Comparison of ENCODE assay signal across 15 cellular contexts in genomic region chr3:196341142-196341541, GRCh38. TPM values are rescaled to one million over a fixed set of nuclear protein-coding genes. Genes with fewer than 3 reads are reported as not detected.
DNase-seq lines count a peak whose midpoint lies in the region; ATAC-seq, FAIRE-seq and TF ChIP-seq lines count a peak whose summit lies in the region.
"Had no signal": no experiment of that assay in that cellular context is flagged by ENCODE, and none has a peak within 500 bp of the region (broad histone marks: within the 10 kb centered on the region; RNA-seq: fewer than 3 reads in every experiment).

No MANE protein-coding gene starts in this region.

- TF ChIP-seq POLR2A in ovary (IDR thresholded peaks at IDR 0.05) = no peak
- no peak for TF ChIP-seq POLR2A in adrenal gland (IDR thresholded peaks at IDR 0.05)

- H3K4me1 ChIP-seq in ovary (ENCODE audit: insufficient read depth) = no peaks in the 10 kb centered on the region
- no peaks in the 10 kb centered on the region for H3K4me1 ChIP-seq in Caco-2
- H3K4me1 ChIP-seq in adrenal gland (replicated peaks in 1 of 2) = no peaks in the 10 kb centered on the region
- H3K4me1 ChIP-seq: colonic mucosa had no signal

- H3K9me3 Mint-ChIP-seq in Caco-2 (ENCODE audit: unreplicated experiment) = peaks cover 10% of the 10 kb centered on the region
- H3K9me3 Mint-ChIP-seq: stimulated activated effector memory CD8-positive, alpha-beta T cell treated with anti-CD3 and anti-CD28 coated beads, Interleukin-12 subunit alpha, Interleukin-12 subunit beta, amount 100 ng/mL, for 72 hours had no signal

- H3K4me1 Mint-ChIP-seq in Caco-2 (ENCODE audit: low read depth, unreplicated experiment) = peaks cover 10% of the 10 kb centered on the region

- no peaks in the 10 kb centered on the region for H3K27me3 Mint-ChIP-seq in Caco-2 (ENCODE audit: insufficient read depth, unreplicated experiment)

- H3K36me3 Mint-ChIP-seq in Caco-2 (ENCODE audit: insufficient read depth, unreplicated experiment) = peaks cover 15% of the 10 kb centered on the region

- CTCF ChIA-PET in Caco-2 (lab: Charles Lee) = no interaction called here

- no peaks in the 10 kb centered on the region for H3K9me3 ChIP-seq in ovary
- H3K9me3 ChIP-seq in Caco-2 = no peaks in the 10 kb centered on the region
- no peaks in the 10 kb centered on the region for H3K9me3 ChIP-seq in adrenal gland (replicated peaks in 1 of 3)
- H3K9me3 ChIP-seq: colonic mucosa, neutrophil had no signal

- intact Hi-C loops in ovary (cut with DNase I) = no loop called here
- intact Hi-C loops in Caco-2 (cut with micrococcal nuclease; ENCODE audit: unreplicated experiment) = no loop called here
- intact Hi-C loops in adrenal gland (cut with DNase I) = no loop called here

- POLR2A ChIA-PET in Caco-2 (lab: Charles Lee) = no interaction called here

- H3K36me3 ChIP-seq in bronchial epithelial cell (ENCODE audit: control insufficient read depth, insufficient read depth, low read length) = no peaks in the 10 kb centered on the region
- no peaks in the 10 kb centered on the region for H3K36me3 ChIP-seq in ovary
- no peaks in the 10 kb centered on the region for H3K36me3 ChIP-seq in Caco-2 (ENCODE audit: control insufficient read depth, insufficient read depth, low read length)
- no peaks in the 10 kb centered on the region for H3K36me3 ChIP-seq in adrenal gland (replicated peaks in 1 of 2)
- H3K36me3 ChIP-seq: colonic mucosa, neutrophil had no signal

- no peak overlapping the region for H3K4me3 Mint-ChIP-seq in Caco-2 (ENCODE audit: unreplicated experiment)
- H3K4me3 Mint-ChIP-seq: stimulated activated effector memory CD8-positive, alpha-beta T cell treated with anti-CD3 and anti-CD28 coated beads, Interleukin-12 subunit alpha, Interleukin-12 subunit beta, amount 100 ng/mL, for 72 hours had no signal

- H3K4me3 ChIP-seq in bronchial epithelial cell (ENCODE audit: low read depth, low read length) (no peak overlapping the region), skeletal muscle cell (ENCODE audit: low read depth, low read length) (no peak overlapping the region), ovary (no peak overlapping the region), Caco-2 (ENCODE audit: low read depth, low read length) (no peak overlapping the region), adrenal gland (no peak overlapping the region)
- H3K4me3 ChIP-seq: colonic mucosa had no signal

- TF ChIP-seq CTCF in bronchial epithelial cell (IDR thresholded peaks at IDR 0.05; ENCODE audit: insufficient read depth, low read length, severe bottlenecking) (no peak), ovary (IDR thresholded peaks at IDR 0.05) (no peak), Caco-2 (IDR thresholded peaks at IDR 0.05; ENCODE audit: insufficient read depth in 1 of 2, low read depth in 1 of 2, low read length in 1 of 2, severe bottlenecking in 1 of 2, unreplicated experiment in 1 of 2) (no peak), adrenal gland (IDR thresholded peaks at IDR 0.05) (no peak)

- DNase-seq in GDM1 (lab: John Stamatoyannopoulos, UW) (peak; percentile 10), NCI-H226 (peak; percentile 36), bronchial epithelial cell (ENCODE audit: low read depth) (peak; percentile 60), skeletal muscle cell (ENCODE audit: low read depth) (peak; percentile 43), ovary (no peak), Caco-2 (no peak), adrenal gland (no peak)
- DNase-seq: activated CD4-positive, alpha-beta T cell treated with anti-CD3 and anti-CD28 coated beads for 48 hours; colonic mucosa; DMS 273 treated with DMSO at 0.1 percent for 48 hours; NCI-H1105; NCI-H524 had no signal

- 82 to 86% (median 85%) methylated on average over 7 of the region's 7 CpGs for WGBS in ovary, 3 donors
- 61 to 82% (median 72%) methylated on average over 7 of the region's 7 CpGs for WGBS in adrenal gland, 4 donors

- no TSS peak for BruUV-seq in Caco-2 (replicated peaks; lab: Mats Ljungman, UMichigan)

- H3K27ac ChIP-seq in ovary (no peak overlapping the region), adrenal gland (no peak overlapping the region)
- H3K27ac ChIP-seq: colonic mucosa, neutrophil had no signal

- no peak for FAIRE-seq in bronchial epithelial cell (lab: Jason Lieb, UNC)

- ATAC-seq in GM19324 (IDR thresholded peaks at IDR 0.05; ENCODE audit: low FRiP score, unreplicated experiment) = no peak
- ATAC-seq: stimulated activated effector memory CD8-positive, alpha-beta T cell treated with anti-CD3 and anti-CD28 coated beads, Interleukin-12 subunit alpha, Interleukin-12 subunit beta, amount 100 ng/mL, for 72 hours had no signal

- H3K27me3 ChIP-seq in bronchial epithelial cell (ENCODE audit: control insufficient read depth, insufficient read depth, low read length) (no peaks in the 10 kb centered on the region), ovary (no peaks in the 10 kb centered on the region), Caco-2 (replicated peaks; ENCODE audit: control insufficient read depth, insufficient read depth, low read length) (no peaks in the 10 kb centered on the region), adrenal gland (no peaks in the 10 kb centered on the region)
- H3K27me3 ChIP-seq: colonic mucosa, neutrophil had no signal

- no peak for TF ChIP-seq EP300 in ovary (IDR thresholded peaks at IDR 0.05)

- H3K27ac Mint-ChIP-seq in Caco-2 (ENCODE audit: unreplicated experiment) = no peak overlapping the region
- H3K27ac Mint-ChIP-seq: stimulated activated effector memory CD8-positive, alpha-beta T cell treated with anti-CD3 and anti-CD28 coated beads, Interleukin-12 subunit alpha, Interleukin-12 subunit beta, amount 100 ng/mL, for 72 hours had no signal

RNA-seq across cellular contexts. Expression of gene TM4SF19, which starts 3.0 kb away (rescaled TPM):
- total RNA-seq in bronchial epithelial cell (2.1 and 6.5 TPM in 2 replicates), ovary (1 to 10 TPM in 1 of 7 donors, not detected in 6; 7.3 TPM), Caco-2 (2022) (not detected in 2 replicates), adrenal gland (1 to 10 TPM in 1 of 8 donors, not detected in 7; 1.5 TPM)
- polyA plus RNA-seq in ovary (under 1 TPM in 1 of 2 donors, not detected in 1; 0.70 TPM), adrenal gland (1 to 10 TPM in 1 of 3 donors, under 1 TPM in 1, not detected in 1; 0.15 to 8.0 TPM)

RNA-seq across cellular contexts. Expression of gene DYNLT2B, which starts 23.1 kb away (rescaled TPM):
- total RNA-seq in bronchial epithelial cell = 17.1 and 19.7 TPM in 2 replicates
- 10 to 100 TPM in 2 of 7 donors, 1 to 10 TPM in 5; 7.7 to 30.2 (median 9.5) TPM for total RNA-seq in ovary
- 10 to 100 TPM; 13.8 to 16.4 TPM for polyA plus RNA-seq in ovary
- total RNA-seq in Caco-2 (2022) = 10.8 and 12.1 TPM in 2 replicates
- total RNA-seq in adrenal gland = 10 to 100 TPM in 2 of 8 donors, 1 to 10 TPM in 6; 3.4 to 34.5 (median 7.8) TPM
- polyA plus RNA-seq in adrenal gland = 10 to 100 TPM; 13.6 to 19.0 (median 14.6) TPM

RNA-seq across cellular contexts. Expression of gene PCYT1A, which starts 53.6 kb away (rescaled TPM):
- 52.9 and 68.9 TPM in 2 replicates for total RNA-seq in bronchial epithelial cell
- 10 to 100 TPM; 21.6 to 52.2 (median 33.7) TPM for total RNA-seq in ovary
- polyA plus RNA-seq in ovary = 10 to 100 TPM; 16.3 to 58.1 TPM
- 52.2 and 54.6 TPM in 2 replicates for total RNA-seq in Caco-2 (2022)
- total RNA-seq in adrenal gland = 10 to 100 TPM; 44.9 to 97.1 (median 73.9) TPM
- polyA plus RNA-seq in adrenal gland = 100 to 1,000 TPM in 1 of 3 donors, 10 to 100 TPM in 2; 20.8 to 111 (median 27.5) TPM

Comparison
In these comparisons a context has a peak if more than half of its experiments do, and no peak if none do; other contexts are left out.
1. DNase-seq: peak in GDM1 (single experiment), NCI-H226 (single experiment), bronchial epithelial cell (single experiment) and skeletal muscle cell (single experiment); none in ovary (0 of 5), Caco-2 (0 of 2) and adrenal gland (0 of 7).